15 cellular contexts compared by ENCODE assay signal in genomic region chr6:15752820-15753219, GRCh38.
DNase-seq lines count a peak whose midpoint lies in the region; ATAC-seq and TF ChIP-seq lines count a peak whose summit lies in the region.
"Had no signal": no experiment of that assay in that cellular context is flagged by ENCODE, and none has a peak within 500 bp of the region (broad histone marks: within the 10 kb centered on the region; RNA-seq: fewer than 3 reads in every experiment).

No MANE protein-coding gene starts in this region.

- no peaks in the 10 kb centered on the region for H3K4me1 ChIP-seq in PC-3 (ENCODE audit: insufficient read depth, low read length)
- no peaks in the 10 kb centered on the region for H3K4me1 ChIP-seq in foreskin keratinocyte

- BruUV-seq in PC-3 (replicated peaks; lab: Mats Ljungman, UMichigan), result no TSS peak

- H2AFZ ChIP-seq in PC-3 (ENCODE audit: low read length), result no peak overlapping the region

- no peaks in the 10 kb centered on the region for H3K9me3 ChIP-seq in PC-3 (ENCODE audit: low read length)
- H3K9me3 ChIP-seq: pancreas had no signal

- intact Hi-C loops in PC-3 (cut with micrococcal nuclease), result no loop called here

- H3K36me3 ChIP-seq in PC-3 (ENCODE audit: low read depth, low read length), result no peaks in the 10 kb centered on the region
- H3K36me3 ChIP-seq: pancreas had no signal

- H3K27me3 ChIP-seq in PC-3 (ENCODE audit: low read length) (no peaks in the 10 kb centered on the region), foreskin keratinocyte (peaks cover 2% of the 10 kb centered on the region)
- H3K27me3 ChIP-seq: pancreas had no signal

- CTCF ChIA-PET in PC-3 (lab: Charles Lee), result no interaction called here

- DNase-seq in NCI-H82 (lab: John Stamatoyannopoulos, UW) (peak; percentile 44), NCI-H82 treated with DMSO at 0.1 percent for 48 hours (lab: John Stamatoyannopoulos, UW; ENCODE audit: unreplicated experiment) (no peak), PC-3 (no peak), foreskin keratinocyte (no peak), pulmonary artery endothelial cell (ENCODE audit: low read depth, low spot score) (peak; percentile 4), NCI-H524 treated with DMSO at 0.1 percent for 48 hours (lab: John Stamatoyannopoulos, UW) (no peak)
- no peak for DNase-seq in activated CD8-positive, alpha-beta memory T cell treated with anti-CD3 and anti-CD28 coated beads for 24 hours
- DNase-seq: activated CD8-positive, alpha-beta T cell treated with anti-CD3 and anti-CD28 coated beads, Interleukin-2, amount 10 ng/mL, durations not matched to agents 7 days and 5 days; erythroblast; midbrain; NCI-H1048; NCI-H526; pancreas had no signal

- TF ChIP-seq CTCF in PC-3 (conservative IDR thresholded peaks at IDR 0.05; ENCODE audit: low read depth, low read length), result 0 out of 2 replicates have a peak, but pooled peaks have one; percentile 29
- peak; percentile 22 for TF ChIP-seq CTCF in foreskin keratinocyte (conservative IDR thresholded peaks at IDR 0.05)

- no peaks in the 10 kb centered on the region for H3F3A ChIP-seq in PC-3 (ENCODE audit: low read length, unreplicated experiment)

- no peak overlapping the region for H3K4me3 ChIP-seq in PC-3 (ENCODE audit: low read length)
- H3K4me3 ChIP-seq: GM12878, pancreas had no signal

- no peaks in the 10 kb centered on the region for H4K20me1 ChIP-seq in PC-3 (ENCODE audit: low read length)

- H3K79me2 ChIP-seq in PC-3 (ENCODE audit: low read length), result no peaks in the 10 kb centered on the region

- ATAC-seq in PC-3, result no peak
- no peak for ATAC-seq in foreskin keratinocyte
- no peak for ATAC-seq in GM18520 (IDR thresholded peaks at IDR 0.05; ENCODE audit: unreplicated experiment)
- ATAC-seq: activated CD8-positive, alpha-beta T cell treated with anti-CD3 and anti-CD28 coated beads, Interleukin-2, amount 10 ng/mL, durations not matched to agents 7 days and 5 days; GM12878; pancreas had no signal

- no peaks in the 10 kb centered on the region for H3K9me2 ChIP-seq in PC-3 (replicated peaks; ENCODE audit: low read length)

- H3K4me2 ChIP-seq in PC-3 (ENCODE audit: low read length), result no peak overlapping the region

- POLR2A ChIA-PET in PC-3 (lab: Charles Lee; ENCODE audit: unreplicated experiment), result no interaction called here

- H3K9ac ChIP-seq in PC-3 (ENCODE audit: low read length), result no peak overlapping the region

- H3K27ac ChIP-seq in PC-3 (ENCODE audit: low read length), result no peak overlapping the region
- no peak overlapping the region for H3K27ac ChIP-seq in foreskin keratinocyte
- H3K27ac ChIP-seq: pancreas had no signal

Comparison
In these comparisons a context has a peak if more than half of its experiments do, and no peak if none do; other contexts are left out.
1. DNase-seq: peak in NCI-H82 (single experiment) and pulmonary artery endothelial cell (single experiment); none in NCI-H82 treated with DMSO at 0.1 percent for 48 hours (single experiment), PC-3 (single experiment), foreskin keratinocyte (0 of 2), activated CD8-positive, alpha-beta memory T cell treated with anti-CD3 and anti-CD28 coated beads for 24 hours (single experiment) and NCI-H524 treated with DMSO at 0.1 percent for 48 hours (single experiment).